8 cellular contexts compared by ENCODE assay signal in the genomic region with DNA sequence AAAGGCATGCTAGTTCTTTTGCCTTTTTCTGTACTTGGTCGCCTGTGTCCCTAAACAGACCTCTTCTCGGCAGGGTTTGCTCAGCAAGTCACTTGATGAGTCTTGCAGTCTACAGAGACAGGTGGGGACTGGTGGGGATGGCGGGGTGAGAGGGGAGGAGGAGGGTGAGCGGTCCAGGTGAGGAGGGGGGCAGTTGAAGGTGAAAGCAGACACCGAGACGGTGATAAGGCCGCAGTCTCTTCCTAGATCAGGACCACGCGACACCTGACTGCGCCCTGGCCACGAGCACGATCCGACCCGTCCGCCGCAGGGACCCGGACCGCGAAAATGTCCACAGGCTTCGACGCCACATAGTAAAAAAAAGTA. TPM values are rescaled to one million over a fixed set of nuclear protein-coding genes. Genes with fewer than 3 reads are reported as not detected.
DNase-seq lines count a peak whose midpoint lies in the region; ATAC-seq and TF ChIP-seq lines count a peak whose summit lies in the region.

No MANE protein-coding gene starts in this region.

- H4K20me1 ChIP-seq in BLaER1 treated with 17β-estradiol and CSF1 and Interleukin-3, amounts not matched to agents 10 nM and 100 nM = peaks cover 0 to 31% (median 0%) of the 10 kb centered on the region in 11 experiments; a peak in 6 of 22 replicates

- peak overlapping the region; percentile 38 to 88 (median 80); a peak in 21 of 22 replicates for H3K27ac ChIP-seq in BLaER1 treated with 17β-estradiol and CSF1 and Interleukin-3, amounts not matched to agents 10 nM and 100 nM
- H3K27ac ChIP-seq in iPS-18a (ENCODE audit: low read length) (peak overlapping the region; percentile 35), spleen (peak overlapping the region; percentile 48 to 93 (median 84))

- H3K27me3 Mint-ChIP-seq in activated naive CD4-positive, alpha-beta T cell treated with anti-CD3 and anti-CD28 coated beads, Interleukin-2, amount 50 U/mL, for 24 hours = no peaks in the 10 kb centered on the region

- WGBS in spleen, 5 donors = 4 to 7% (median 4%) methylated on average over 21 of the region's 21 CpGs

- peak overlapping the region; percentile 93 for H3K27ac Mint-ChIP-seq in activated naive CD4-positive, alpha-beta T cell treated with anti-CD3 and anti-CD28 coated beads, Interleukin-2, amount 50 U/mL, for 24 hours

- TF ChIP-seq CTCF in spleen (IDR thresholded peaks at IDR 0.05 in 8 of 11, conservative IDR thresholded peaks at IDR 0.05 in 3 of 11) = no peak

- peak overlapping the region; percentile 82 to 97 (median 91) for H3K4me2 ChIP-seq in BLaER1 treated with 17β-estradiol and CSF1 and Interleukin-3, amounts not matched to agents 10 nM and 100 nM

- no peaks in the 10 kb centered on the region for H3K9me3 ChIP-seq in BLaER1 treated with 17β-estradiol and CSF1 and Interleukin-3, amounts not matched to agents 10 nM and 100 nM (replicated peaks in 1 of 11)
- H3K9me3 ChIP-seq in iPS-18a (ENCODE audit: control insufficient read depth, low read depth, low read length) (no peaks in the 10 kb centered on the region), spleen (no peaks in the 10 kb centered on the region)

- H3K9ac ChIP-seq in BLaER1 treated with 17β-estradiol and CSF1 and Interleukin-3, amounts not matched to agents 10 nM and 100 nM = peak overlapping the region; percentile 70 to 86 (median 81)
- H3K9ac ChIP-seq in iPS-18a (ENCODE audit: low read length) = peak overlapping the region; percentile 89

- H3K4me1 Mint-ChIP-seq in activated naive CD4-positive, alpha-beta T cell treated with anti-CD3 and anti-CD28 coated beads, Interleukin-2, amount 50 U/mL, for 24 hours = peaks cover 31% of the 10 kb centered on the region

- H3K4me1 ChIP-seq in BLaER1 treated with 17β-estradiol and CSF1 and Interleukin-3, amounts not matched to agents 10 nM and 100 nM = peaks cover 6 to 20% (median 13%) of the 10 kb centered on the region in 10 experiments; a peak in 18 of 20 replicates
- peaks cover 12% of the 10 kb centered on the region for H3K4me1 ChIP-seq in iPS-18a (ENCODE audit: control insufficient read depth, low read depth, low read length)
- H3K4me1 ChIP-seq in spleen = peaks cover 0 to 25% (median 15%) of the 10 kb centered on the region in 6 donors

- H3K36me3 Mint-ChIP-seq in activated naive CD4-positive, alpha-beta T cell treated with anti-CD3 and anti-CD28 coated beads, Interleukin-2, amount 50 U/mL, for 24 hours = peaks cover 11% of the 10 kb centered on the region

- no peak for TF ChIP-seq POLR2A in spleen (IDR thresholded peaks at IDR 0.05)

- peak overlapping the region; percentile 94 for H3K4me3 Mint-ChIP-seq in activated naive CD4-positive, alpha-beta T cell treated with anti-CD3 and anti-CD28 coated beads, Interleukin-2, amount 50 U/mL, for 24 hours

- H3K4me3 ChIP-seq in BLaER1 treated with 17β-estradiol and CSF1 and Interleukin-3, amounts not matched to agents 10 nM and 100 nM = peak overlapping the region; percentile 65 to 82 (median 72)
- peak overlapping the region; percentile 82 for H3K4me3 ChIP-seq in iPS-18a (ENCODE audit: low read length)
- peak overlapping the region; percentile 43 to 90 (median 68) for H3K4me3 ChIP-seq in spleen

- DNase-seq in NCI-H146 treated with DMSO at 0.1 percent for 48 hours (lab: John Stamatoyannopoulos, UW; ENCODE audit: unreplicated experiment) = peak; percentile 73
- no peak for DNase-seq in spleen
- DNase-seq in NOMO-1 treated with DMSO at 0.1 percent for 48 hours (lab: John Stamatoyannopoulos, UW; ENCODE audit: unreplicated experiment) = no peak
- DNase-seq in SKM-1 (lab: John Stamatoyannopoulos, UW; ENCODE audit: unreplicated experiment) = no peak

- H3K27me3 ChIP-seq in BLaER1 treated with 17β-estradiol and CSF1 and Interleukin-3, amounts not matched to agents 10 nM and 100 nM = no peaks in the 10 kb centered on the region
- H3K27me3 ChIP-seq in iPS-18a (ENCODE audit: control insufficient read depth, insufficient read depth, low read length) = peaks cover 13% of the 10 kb centered on the region
- H3K27me3 ChIP-seq in spleen (replicated peaks in 1 of 7) = no peaks in the 10 kb centered on the region

- intact Hi-C loops in spleen (cut with DNase I; ENCODE audit: low total_unique reads) = no loop called here

- no peaks in the 10 kb centered on the region for H3K9me3 Mint-ChIP-seq in activated naive CD4-positive, alpha-beta T cell treated with anti-CD3 and anti-CD28 coated beads, Interleukin-2, amount 50 U/mL, for 24 hours

- H3K36me3 ChIP-seq in BLaER1 treated with 17β-estradiol and CSF1 and Interleukin-3, amounts not matched to agents 10 nM and 100 nM = peaks cover 17 to 33% (median 29%) of the 10 kb centered on the region in 11 experiments; a peak in 20 of 22 replicates
- H3K36me3 ChIP-seq in iPS-18a (ENCODE audit: control insufficient read depth, low read depth, low read length) (peaks cover 12% of the 10 kb centered on the region), spleen (peaks cover 0 to 29% (median 8%) of the 10 kb centered on the region in 6 donors)

- ATAC-seq in GM19463 (IDR thresholded peaks at IDR 0.05; ENCODE audit: unreplicated experiment) = peak; percentile 3

RNA-seq across cellular contexts. Expression of a gene that starts 0.6 kb away (rescaled TPM):
- total RNA-seq in spleen = 10 to 100 TPM; 10.9 to 34.1 (median 19.5) TPM
- 10 to 100 TPM; 32.7 to 82.7 (median 38.8) TPM for polyA plus RNA-seq in spleen
